ENCODE assay signal across 13 cellular contexts in the genomic region with DNA sequence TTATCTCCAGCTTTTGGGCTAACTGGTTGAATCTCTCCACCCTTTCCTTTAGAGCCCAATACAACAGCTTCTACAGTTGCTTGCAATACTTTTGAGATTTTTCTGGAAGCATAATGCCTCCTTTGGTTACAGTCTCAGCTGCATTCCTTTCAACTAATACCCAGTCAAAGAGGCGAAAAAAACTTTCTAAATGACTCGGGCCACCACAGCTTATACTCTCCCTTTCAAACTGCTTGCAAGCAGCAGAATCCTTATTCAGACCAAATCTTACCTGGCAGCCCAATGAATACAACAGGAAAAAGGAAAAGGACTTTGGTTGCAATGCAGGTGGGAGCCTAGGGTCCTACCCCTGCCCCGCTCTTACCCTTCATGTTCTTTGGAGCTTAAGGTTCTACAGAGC. TPM values are rescaled to one million over a fixed set of nuclear protein-coding genes. Genes with fewer than 3 reads are reported as not detected.
"Had no signal": no experiment of that assay in that cellular context is flagged by ENCODE, and none has a peak within 500 bp of the region (broad histone marks: within the 10 kb centered on the region; RNA-seq: fewer than 3 reads in every experiment).

No MANE protein-coding gene starts in this region.

- H3K27ac Mint-ChIP-seq: WTC11 had no signal

- H3K36me3 ChIP-seq: tibial artery, uterus had no signal

- H3K4me1 ChIP-seq: parathyroid adenoma, tibial artery, uterus had no signal

- H3K9me3 Mint-ChIP-seq: WTC11 had no signal

- H3K36me3 Mint-ChIP-seq: WTC11 had no signal

- H3K9ac ChIP-seq: parathyroid adenoma had no signal

- H2AFZ ChIP-seq: parathyroid adenoma had no signal

- ATAC-seq: WTC11 had no signal

- FAIRE-seq: endometrium had no signal

- H3K27me3 ChIP-seq: uterus had no signal

- H3K4me3 ChIP-seq: SK-N-MC, tibial artery, uterus had no signal

- H3K4me3 Mint-ChIP-seq: WTC11 had no signal

- H3K27ac ChIP-seq: parathyroid adenoma, SK-N-MC, tibial artery, uterus had no signal

- H3K9me3 ChIP-seq: tibial artery, uterus had no signal

- DNase-seq: activated CD4-positive, alpha-beta T cell treated with anti-CD3 and anti-CD28 coated beads, Interleukin-2, amount 50 U/mL, for 48 hours; anterior cingulate cortex; hypothalamus; retina; stimulated activated CD4-positive, alpha-beta T cell treated with anti-CD3 and anti-CD28 coated beads, Interleukin-4, amount 100 ng/mL, for 1 hour; stimulated activated CD8-positive, alpha-beta memory T cell treated with anti-CD3 and anti-CD28 coated beads, Interleukin-4, amount 100 ng/mL, for 48 hours; tibial artery; uterus had no signal

RNA-seq across cellular contexts. Expression of a gene that starts 32.6 kb away (rescaled TPM):
- total RNA-seq: T-helper 1 cell treated with Interleukin-12 subunit alpha and Interleukin-12 subunit beta and Interleukin-4 antibody, amounts not matched to agents 30 ng/mL and 1 ng/mL, for 36 hours had no signal
